In genomic region chr16:79561729-79562128, GRCh38 we compare ENCODE assay signal across 25 cellular contexts.
"Had no signal": no experiment of that assay in that cellular context is flagged by ENCODE, and none has a peak within 500 bp of the region (broad histone marks: within the 10 kb centered on the region; RNA-seq: fewer than 3 reads in every experiment).

No MANE protein-coding gene starts in this region.

- DNase-seq: colonic mucosa; cortex of kidney; dermis blood vessel endothelial cell; dorsolateral prefrontal cortex; effector CD4-positive, alpha-beta T cell; effector CD8-positive, alpha-beta T cell; effector memory CD4-positive, alpha-beta T cell; effector memory CD8-positive, alpha-beta T cell; endodermal cell; erythroblast; esophagus squamous epithelium; foreskin fibroblast; foreskin keratinocyte; gastrocnemius medialis; glutamatergic neuron; heart left ventricle had no signal

- H3K36me3 ChIP-seq: colonic mucosa, esophagus muscularis mucosa, esophagus squamous epithelium, gastrocnemius medialis, gastroesophageal sphincter, heart left ventricle had no signal

- H3K27me3 ChIP-seq: colonic mucosa, esophagus muscularis mucosa, esophagus squamous epithelium, gastrocnemius medialis, gastroesophageal sphincter, heart left ventricle had no signal

- FAIRE-seq: colon, endometrium, endothelial cell of umbilical vein, frontal cortex had no signal

- H3K27ac ChIP-seq: colonic mucosa, coronary artery, epithelial cell of prostate, esophagus muscularis mucosa, esophagus squamous epithelium, foreskin keratinocyte, gastrocnemius medialis, gastroesophageal sphincter, heart left ventricle had no signal

- H3K4me1 ChIP-seq: colonic mucosa, esophagus muscularis mucosa, esophagus squamous epithelium, foreskin keratinocyte, gastrocnemius medialis, gastroesophageal sphincter, heart left ventricle had no signal

- H3K9me3 ChIP-seq: colonic mucosa, esophagus muscularis mucosa, esophagus squamous epithelium, gastrocnemius medialis, gastroesophageal sphincter, heart left ventricle had no signal

- ATAC-seq: effector memory CD8-positive, alpha-beta T cell; esophagus mucosa; foreskin keratinocyte; gastroesophageal sphincter had no signal

- H3K4me3 ChIP-seq: colonic mucosa, coronary artery, dorsolateral prefrontal cortex, esophagus muscularis mucosa, esophagus squamous epithelium, gastrocnemius medialis, gastroesophageal sphincter, heart left ventricle had no signal
